ENCODE assay signal across 8 cellular contexts in genomic region chr4:147617173-147617840, GRCh38. TPM values are rescaled to one million over a fixed set of nuclear protein-coding genes. Genes with fewer than 3 reads are reported as not detected.
DNase-seq lines count a peak whose midpoint lies in the region; ATAC-seq and TF ChIP-seq lines count a peak whose summit lies in the region.

Gene TMEM184C, plus strand, starts transcription at chr4:147617397. Its CDS starts 560 bp downstream, at chr4:147617957.

- H3K9me3 Mint-ChIP-seq in CD8-positive, alpha-beta memory T cell, result no peaks in the 10 kb centered on the region

- peak within 1 kb of the TSS; percentile 89 to 100 (median 94) for H3K4me3 Mint-ChIP-seq in CD8-positive, alpha-beta memory T cell

- peak; percentile 96 to 98 (median 98) for DNase-seq in CD8-positive, alpha-beta memory T cell
- DNase-seq in HS-5 (ENCODE audit: low read depth) (peak; percentile 79), lung (ENCODE audit: low spot score) (peak; percentile 99)
- peak; percentile 86 for DNase-seq in NK-92 treated with Interleukin-12 subunit alpha and Interleukin-12 subunit beta, amount 100 ng/mL, for 24 hours (lab: John Stamatoyannopoulos, UW)
- DNase-seq in activated CD8-positive, alpha-beta memory T cell treated with anti-CD3 and anti-CD28 coated beads for 24 hours, result peak; percentile 100
- DNase-seq in effector CD8-positive, alpha-beta T cell (lab: John Stamatoyannopoulos, UW), result peak; percentile 98
- DNase-seq in stimulated activated CD4-positive, alpha-beta T cell treated with anti-CD3 and anti-CD28 coated beads, TNF-alpha, amount 100 ng/mL, for 4 hours (ENCODE audit: low read depth in 3 of 3), result peak; percentile 97 to 98 (median 98)

- peak within 1 kb of the TSS; percentile 95 for H3K4me3 ChIP-seq in CD8-positive, alpha-beta memory T cell (ENCODE audit: low read length)
- H3K4me3 ChIP-seq in lung, result peak within 1 kb of the TSS; percentile 91

- POLR2A ChIA-PET in CD8-positive, alpha-beta memory T cell (lab: Charles Lee), result interaction anchor here (1.0 to 2.2 kb wide), 6 partner anchors 9 to 1095 kb away, joined by 3 to 34 read pairs (median 3); partner anchors contain the start of genes NR3C2 and PRMT9

- CTCF ChIA-PET in CD8-positive, alpha-beta memory T cell (lab: Charles Lee), result interaction anchor here (0.8 to 2.3 kb wide), 8 partner anchors 9 to 250 kb away, joined by 3 to 9 read pairs (median 3); no protein-coding TSS in a partner anchor

- ATAC-seq in GM19468 (IDR thresholded peaks at IDR 0.05; ENCODE audit: extremely low read depth, unreplicated experiment) (peak; percentile 99), lung (ENCODE audit: insufficient read depth, low FRiP score) (peak; percentile 100)

- H3K27ac Mint-ChIP-seq in CD8-positive, alpha-beta memory T cell, result peak within 1 kb of the TSS; percentile 82 to 100 (median 96)

- peak within 1 kb of the TSS; percentile 89 for H3K27ac ChIP-seq in CD8-positive, alpha-beta memory T cell (ENCODE audit: low read depth, low read length)
- peak within 1 kb of the TSS; percentile 85 to 93 for H3K27ac ChIP-seq in lung (ENCODE audit: low read depth in 1 of 2, low read length in 1 of 2)

- peaks cover 38 to 49% (median 46%) of the 10 kb centered on the region in 3 donors for H3K4me1 Mint-ChIP-seq in CD8-positive, alpha-beta memory T cell

- 0% methylated on average over 37 of the region's 37 CpGs for WGBS in lung, 2 donors

- peaks cover 37% of the 10 kb centered on the region for H3K4me1 ChIP-seq in CD8-positive, alpha-beta memory T cell (ENCODE audit: insufficient read depth, low read length)
- H3K4me1 ChIP-seq in lung (ENCODE audit: control insufficient read depth in 2 of 2, insufficient read depth in 2 of 2, low read length in 2 of 2), result peaks cover 0 to 17% of the 10 kb centered on the region in 2 donors

- no peak for TF ChIP-seq CTCF in lung (IDR thresholded peaks at IDR 0.05; ENCODE audit: control extremely low read depth, extremely low read depth)

- no peaks in the 10 kb centered on the region for H3K27me3 ChIP-seq in CD8-positive, alpha-beta memory T cell (ENCODE audit: insufficient read depth, low read length, poor library complexity, severe bottlenecking)
- no peaks in the 10 kb centered on the region for H3K27me3 ChIP-seq in lung (ENCODE audit: control insufficient read depth, insufficient read depth)

- H3K36me3 Mint-ChIP-seq in CD8-positive, alpha-beta memory T cell, result peaks cover 6 to 29% (median 9%) of the 10 kb centered on the region in 3 donors

- H3K36me3 ChIP-seq in CD8-positive, alpha-beta memory T cell (ENCODE audit: insufficient read depth, low read length), result no peaks in the 10 kb centered on the region
- H3K36me3 ChIP-seq in lung (ENCODE audit: control insufficient read depth in 2 of 2, insufficient read depth in 2 of 2, low read length in 2 of 2), result peaks cover 2 to 7% of the 10 kb centered on the region in 2 donors

- H3K9me3 ChIP-seq in CD8-positive, alpha-beta memory T cell (ENCODE audit: low read length), result no peaks in the 10 kb centered on the region
- no peaks in the 10 kb centered on the region for H3K9me3 ChIP-seq in lung (ENCODE audit: control insufficient read depth in 2 of 2, insufficient read depth in 1 of 2, low read length in 1 of 2)

- H3K27me3 Mint-ChIP-seq in CD8-positive, alpha-beta memory T cell, result peaks cover 0 to 3% of the 10 kb centered on the region in 2 donors

RNA-seq across cellular contexts. Expression of gene TMEM184C, which starts in this region (rescaled TPM):
- total RNA-seq in CD8-positive, alpha-beta memory T cell, result 10 to 100 TPM; 31.6 to 35.9 TPM
- 26.8 TPM for polyA plus RNA-seq in CD8-positive, alpha-beta memory T cell
- 10 to 100 TPM; 31.2 to 33.7 TPM for total RNA-seq in lung
- polyA plus RNA-seq in lung, result 10 to 100 TPM in 1 of 2 donors, 1 to 10 TPM in 1; 4.3 to 16.3 TPM

Comparison
In these comparisons a context has a peak if more than half of its experiments do, and no peak if none do; other contexts are left out.
1. Peak in every context shown above with its lines: DNase-seq, ATAC-seq, H3K4me3 ChIP-seq and H3K27ac ChIP-seq.